Comparison of ENCODE assay signal across 11 cellular contexts in genomic region chr1:172143384-172144025, GRCh38.
DNase-seq lines count a peak whose midpoint lies in the region; ATAC-seq and TF ChIP-seq lines count a peak whose summit lies in the region.
"Had no signal": no experiment of that assay in that cellular context is flagged by ENCODE, and none has a peak within 500 bp of the region (broad histone marks: within the 10 kb centered on the region; RNA-seq: fewer than 3 reads in every experiment).

No MANE protein-coding gene starts in this region.

- ATAC-seq in foreskin keratinocyte = peak; percentile 17
- peak in 1 of 4 donors; percentile 37 for ATAC-seq in psoas muscle
- no peak for ATAC-seq in GM21360 (IDR thresholded peaks at IDR 0.05; ENCODE audit: unreplicated experiment)
- ATAC-seq in GM19324 (IDR thresholded peaks at IDR 0.05; ENCODE audit: low FRiP score, unreplicated experiment) = no peak

- no peak for TF ChIP-seq POLR2A in adrenal gland (IDR thresholded peaks at IDR 0.05)

- H3K4me1 ChIP-seq in adrenal gland (replicated peaks in 1 of 2) = peaks cover 8 to 33% of the 10 kb centered on the region in 2 donors
- peaks cover 41% of the 10 kb centered on the region for H3K4me1 ChIP-seq in foreskin keratinocyte
- no peaks in the 10 kb centered on the region for H3K4me1 ChIP-seq in psoas muscle

- no peaks in the 10 kb centered on the region for H3K36me3 ChIP-seq in adrenal gland (replicated peaks in 1 of 2)
- no peaks in the 10 kb centered on the region for H3K36me3 ChIP-seq in psoas muscle (ENCODE audit: insufficient read depth in 1 of 2, low read depth in 1 of 2)

- H3K27ac ChIP-seq in adrenal gland = peak overlapping the region in 3 of 5 donors; percentile 37 to 69 (median 50)
- H3K27ac ChIP-seq in foreskin keratinocyte = no peak overlapping the region
- peak overlapping the region; percentile 68 for H3K27ac ChIP-seq in psoas muscle

- no peaks in the 10 kb centered on the region for H3K27me3 ChIP-seq in adrenal gland
- no peaks in the 10 kb centered on the region for H3K27me3 ChIP-seq in foreskin keratinocyte
- H3K27me3 ChIP-seq in psoas muscle (ENCODE audit: insufficient read depth in 3 of 3, low read length in 2 of 3) = peaks cover 0 to 6% (median 0%) of the 10 kb centered on the region in 3 donors

- H3K9me3 ChIP-seq in adrenal gland (replicated peaks in 1 of 3) (no peaks in the 10 kb centered on the region), psoas muscle (no peaks in the 10 kb centered on the region)

- intact Hi-C loops in adrenal gland (cut with DNase I) = no loop called here
- intact Hi-C loops in psoas muscle (cut with DNase I) = no loop called here

- DNase-seq in AG09319 (ENCODE audit: extremely low read depth, low read depth) (peak; percentile 52), adrenal gland (no peak), foreskin keratinocyte (peak in 1 of 2 donors; percentile 44), psoas muscle (no peak), activated T-cell treated with anti-CD3 and anti-CD28 coated beads for 4 hours (no peak), foreskin melanocyte (no peak)
- DNase-seq: activated naive CD4-positive, alpha-beta T cell treated with anti-CD3 and anti-CD28 coated beads, Interleukin-2, amount 10 ng/mL, durations not matched to agents 7 days and 5 days; CD4-positive, alpha-beta memory T cell; NCI-H524 had no signal

- WGBS in adrenal gland, 4 donors = 35 to 51% (median 47%) methylated on average over 3 of the region's 3 CpGs
- 18 to 34% (median 23%) methylated on average over 3 of the region's 3 CpGs for WGBS in psoas muscle, 3 donors

- H3K4me3 ChIP-seq in adrenal gland (peak overlapping the region in 1 of 4 donors; percentile 53), psoas muscle (peak overlapping the region; percentile 64)

- TF ChIP-seq CTCF in AG09319 (IDR thresholded peaks at IDR 0.05; ENCODE audit: low read depth, low read length) (no peak), adrenal gland (IDR thresholded peaks at IDR 0.05) (no peak), foreskin keratinocyte (conservative IDR thresholded peaks at IDR 0.05) (no peak), psoas muscle (IDR thresholded peaks at IDR 0.05) (no peak)
